7 cellular contexts compared by ENCODE assay signal in the genomic region with DNA sequence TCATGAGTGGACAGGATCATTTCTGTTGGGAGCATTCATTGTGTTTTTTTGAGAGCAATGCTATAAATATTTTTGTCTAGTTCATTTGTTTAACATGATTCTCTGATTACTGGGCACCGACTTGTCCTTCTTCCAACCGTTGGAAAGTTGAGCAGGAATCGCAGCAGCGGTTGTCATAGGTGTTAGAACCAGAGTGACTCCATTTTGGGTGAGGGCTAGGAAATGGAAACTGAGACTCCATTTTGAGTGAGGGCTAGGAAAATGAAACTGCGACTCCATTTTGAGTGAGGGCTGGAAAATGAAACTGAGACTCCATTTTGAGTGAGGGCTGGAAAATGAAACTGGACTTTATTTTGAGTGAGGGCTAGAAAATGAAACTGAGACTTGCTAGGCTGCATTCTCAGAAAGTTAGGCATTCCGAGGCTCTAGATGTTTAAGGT.
DNase-seq lines count a peak whose midpoint lies in the region; ATAC-seq, FAIRE-seq and TF ChIP-seq lines count a peak whose summit lies in the region.

No MANE protein-coding gene starts in this region.

- 78 to 82% methylated on average over 6 of the region's 6 CpGs for WGBS in pancreas, 2 donors

- H3K27me3 ChIP-seq in astrocyte (ENCODE audit: insufficient read depth, low read length) (no peaks in the 10 kb centered on the region), pancreas (no peaks in the 10 kb centered on the region)

- H4K20me1 ChIP-seq in astrocyte (ENCODE audit: insufficient read depth, low read length): no peaks in the 10 kb centered on the region

- intact Hi-C loops in pancreas (cut with DNase I): no loop called here

- no peaks in the 10 kb centered on the region for H3K36me3 Mint-ChIP-seq in astrocyte (ENCODE audit: low read depth, unreplicated experiment)

- H3K4me3 ChIP-seq in astrocyte (ENCODE audit: insufficient read depth, low read depth, low read length): no peak overlapping the region
- H3K4me3 ChIP-seq in pancreas: no peak overlapping the region

- ATAC-seq in GM18858 (IDR thresholded peaks at IDR 0.05; ENCODE audit: unreplicated experiment) (peak; percentile 92), GM21825 (IDR thresholded peaks at IDR 0.05; ENCODE audit: unreplicated experiment) (peak; percentile 87), pancreas (no peak)

- peak overlapping the region; percentile 37 for H3K27ac Mint-ChIP-seq in astrocyte (ENCODE audit: unreplicated experiment)

- no peaks in the 10 kb centered on the region for H3K9me3 ChIP-seq in astrocyte (ENCODE audit: insufficient read depth, low read depth, low read length)
- no peaks in the 10 kb centered on the region for H3K9me3 ChIP-seq in pancreas

- no peak overlapping the region for H3K4me3 Mint-ChIP-seq in astrocyte (ENCODE audit: unreplicated experiment)

- H3K4me2 ChIP-seq in astrocyte (ENCODE audit: low read length): no peak overlapping the region

- TF ChIP-seq CTCF in astrocyte (IDR thresholded peaks at IDR 0.05; ENCODE audit: insufficient read depth, low read depth, low read length) (no peak), pancreas (IDR thresholded peaks at IDR 0.05) (no peak)

- in situ Hi-C loops in KBM-7 (cut with MboI; ENCODE audit: low pct_unique_long_range_greater_than_20kb, low sequenced_read_pairs): no loop called here

- no peak overlapping the region for H3K27ac ChIP-seq in astrocyte (ENCODE audit: low read depth, low read length)
- H3K27ac ChIP-seq in pancreas: no peak overlapping the region

- H3K4me1 ChIP-seq in astrocyte (ENCODE audit: insufficient read depth, low read length) (no peaks in the 10 kb centered on the region), pancreas (no peaks in the 10 kb centered on the region)

- H2AFZ ChIP-seq in astrocyte (ENCODE audit: low read depth, low read length): no peak overlapping the region

- DNase-seq in KBM-7 (peak; percentile 3), astrocyte (ENCODE audit: low read depth) (no peak), pancreas (no peak), midbrain (lab: John Stamatoyannopoulos, UW) (no peak), hypothalamus (lab: John Stamatoyannopoulos, UW) (no peak)

- no peaks in the 10 kb centered on the region for H3K36me3 ChIP-seq in astrocyte (ENCODE audit: insufficient read depth, low read length)
- H3K36me3 ChIP-seq in pancreas: no peaks in the 10 kb centered on the region

- H3K9me3 Mint-ChIP-seq in astrocyte (ENCODE audit: unreplicated experiment): peaks cover 6% of the 10 kb centered on the region

- H3K4me1 Mint-ChIP-seq in astrocyte (ENCODE audit: low read depth, unreplicated experiment): no peaks in the 10 kb centered on the region

- no peak overlapping the region for H3K9ac ChIP-seq in astrocyte (ENCODE audit: low read length)

- H3K79me2 ChIP-seq in astrocyte (ENCODE audit: insufficient read depth, low read length): no peaks in the 10 kb centered on the region

- no peak for FAIRE-seq in astrocyte (lab: Jason Lieb, UNC)
- FAIRE-seq in pancreas (lab: Jason Lieb, UNC): no peak

- H3K27me3 Mint-ChIP-seq in astrocyte (ENCODE audit: low read depth, unreplicated experiment): no peaks in the 10 kb centered on the region

Comparison
In these comparisons a context has a peak if more than half of its experiments do, and no peak if none do; other contexts are left out.
1. ATAC-seq: peak in GM18858 (single experiment) and GM21825 (single experiment); none in pancreas (0 of 4).